In the genomic region with DNA sequence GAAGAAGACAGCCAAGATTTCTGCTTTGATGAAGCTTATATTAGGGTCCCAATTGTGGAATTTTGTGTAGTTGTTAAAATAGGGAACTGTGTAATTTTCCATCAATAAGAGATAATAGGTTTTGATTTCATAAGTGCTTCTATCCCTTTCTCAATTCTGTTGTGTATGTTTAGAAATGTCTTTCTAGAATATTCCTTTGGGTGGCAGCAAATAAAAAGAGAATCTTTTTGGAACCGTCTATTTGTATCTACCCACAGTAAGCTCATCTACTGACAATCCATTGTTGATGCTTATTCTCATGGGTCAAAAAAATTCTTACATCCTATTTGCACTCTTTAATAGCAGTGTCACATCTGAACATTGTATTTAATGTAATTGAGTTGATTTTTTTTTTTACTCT, we compare ENCODE assay signal across 10 cellular contexts.
A peak's percentile ranks its signal among the peaks of the same experiment; 100 is the strongest.
DNase-seq lines count a peak whose midpoint lies in the region; ATAC-seq and TF ChIP-seq lines count a peak whose summit lies in the region.
"Had no signal": no experiment of that assay in that cellular context is flagged by ENCODE, and none has a peak within 500 bp of the region (broad histone marks: within the 10 kb centered on the region; RNA-seq: fewer than 3 reads in every experiment).

No MANE protein-coding gene starts in this region.

- no peaks in the 10 kb centered on the region for H3F3A ChIP-seq in GM23338 (replicated peaks; ENCODE audit: low read depth)

- no peaks in the 10 kb centered on the region for H4K20me1 ChIP-seq in GM23338 (replicated peaks; ENCODE audit: insufficient read depth)

- DNase-seq in DMS53 (lab: John Stamatoyannopoulos, UW) (peak; percentile 50), GM23338 (ENCODE audit: low spot score) (peak; percentile 18), NCI-H2081 treated with DMSO at 0.1 percent for 48 hours (lab: John Stamatoyannopoulos, UW) (peak; percentile 17), globus pallidus (ENCODE audit: low spot score) (peak; percentile 74), heart right ventricle (no peak), aorta (no peak), esophagus squamous epithelium (lab: John Stamatoyannopoulos, UW) (no peak)
- no peak for DNase-seq in effector memory CD4-positive, alpha-beta T cell
- DNase-seq: immature natural killer cell had no signal

- H3K9me3 Mint-ChIP-seq in GM23338, result no peaks in the 10 kb centered on the region; the same call in 2 of the 3 replicates
- H3K9me3 Mint-ChIP-seq: immature natural killer cell had no signal

- TF ChIP-seq CTCF in GM23338 (conservative IDR thresholded peaks at IDR 0.05; ENCODE audit: low read depth in 2 of 2), result peak in 1 of 2 experiments; percentile 45; a peak in 3 of 4 replicates
- TF ChIP-seq CTCF in heart right ventricle (IDR thresholded peaks at IDR 0.05), result peak in 2 of 9 donors; percentile 26 to 27
- TF ChIP-seq CTCF in esophagus squamous epithelium (IDR thresholded peaks at IDR 0.05), result peak in 1 of 6 experiments; percentile 19

- H3K36me3 ChIP-seq in GM23338 (ENCODE audit: insufficient read depth) (no peaks in the 10 kb centered on the region; the same call in 1 of the 2 replicates), heart right ventricle (no peaks in the 10 kb centered on the region), aorta (ENCODE audit: control insufficient read depth in 1 of 2, insufficient read depth in 2 of 2, low read length in 1 of 2) (no peaks in the 10 kb centered on the region), esophagus squamous epithelium (no peaks in the 10 kb centered on the region)
- H3K36me3 ChIP-seq in effector memory CD4-positive, alpha-beta T cell (ENCODE audit: control insufficient read depth, insufficient read depth, low read length), result no peaks in the 10 kb centered on the region
- H3K36me3 ChIP-seq: breast epithelium had no signal

- no peaks in the 10 kb centered on the region for H3K27me3 Mint-ChIP-seq in GM23338 (ENCODE audit: insufficient read depth, low read depth, poor library complexity)

- H3K36me3 Mint-ChIP-seq in GM23338 (ENCODE audit: low read depth), result no peaks in the 10 kb centered on the region; the same call in 2 of the 3 replicates
- H3K36me3 Mint-ChIP-seq: immature natural killer cell had no signal

- H2AFZ ChIP-seq in GM23338, result no peak overlapping the region

- intact Hi-C loops in heart right ventricle (cut with DNase I), result loop anchor here in 8 of 10 donors (5.0 to 10.0 kb wide), 6 partner anchors 119 to 1179 kb away; no protein-coding TSS in a partner anchor
- intact Hi-C loops in aorta (cut with DNase I), result loop anchor here in 1 of 2 donors (10.0 kb wide), 1 partner anchor 1189 kb away; no protein-coding TSS in a partner anchor
- intact Hi-C loops in esophagus squamous epithelium (cut with DNase I), result loop anchor here (10.0 kb wide), 1 partner anchor 1189 kb away; no protein-coding TSS in a partner anchor

- no peak overlapping the region for H3K27ac Mint-ChIP-seq in GM23338
- H3K27ac Mint-ChIP-seq: immature natural killer cell had no signal

- no peak for TF ChIP-seq POLR2A in esophagus squamous epithelium (IDR thresholded peaks at IDR 0.05)

- H3K79me2 ChIP-seq in GM23338 (replicated peaks; ENCODE audit: insufficient read depth), result no peaks in the 10 kb centered on the region

- no peaks in the 10 kb centered on the region for H3K4me1 ChIP-seq in GM23338 (ENCODE audit: insufficient read depth)
- H3K4me1 ChIP-seq in heart right ventricle, result peaks cover 0 to 42% (median 8%) of the 10 kb centered on the region in 9 donors
- H3K4me1 ChIP-seq in aorta (ENCODE audit: control insufficient read depth in 1 of 2, insufficient read depth in 2 of 2, low read length in 2 of 2), result no peaks in the 10 kb centered on the region
- peaks cover 0 to 3% (median 0%) of the 10 kb centered on the region in 3 donors for H3K4me1 ChIP-seq in esophagus squamous epithelium
- peaks cover 19% of the 10 kb centered on the region for H3K4me1 ChIP-seq in effector memory CD4-positive, alpha-beta T cell (ENCODE audit: control insufficient read depth, insufficient read depth, low read length, poor library complexity, severe bottlenecking)
- H3K4me1 ChIP-seq: breast epithelium had no signal

- WGBS in heart right ventricle, 2 donors, result 9 to 11% methylated on average over 1 of the region's 1 CpG
- WGBS in aorta, 2 donors, result 10 to 11% methylated on average over 1 of the region's 1 CpG
- 3 to 7% methylated on average over 1 of the region's 1 CpG for WGBS in esophagus squamous epithelium, 2 donors

- ATAC-seq in GM23338 (no peak), heart right ventricle (no peak), aorta (ENCODE audit: low FRiP score) (no peak)

- H3K4me1 Mint-ChIP-seq in GM23338, result no peaks in the 10 kb centered on the region

- no peaks in the 10 kb centered on the region for H3K9me2 ChIP-seq in GM23338 (ENCODE audit: insufficient read depth)

- H3K27ac ChIP-seq in GM23338 (ENCODE audit: low read depth) (no peak overlapping the region), heart right ventricle (no peak overlapping the region), aorta (ENCODE audit: low read depth in 1 of 2, low read length in 2 of 2) (no peak overlapping the region), esophagus squamous epithelium (no peak overlapping the region)
- no peak overlapping the region for H3K27ac ChIP-seq in effector memory CD4-positive, alpha-beta T cell (ENCODE audit: insufficient read depth, low read length, poor library complexity, severe bottlenecking)
- H3K27ac ChIP-seq: breast epithelium had no signal

- H3K4me2 ChIP-seq in GM23338, result no peak overlapping the region

- no peak overlapping the region for H3K4me3 ChIP-seq in GM23338
- no peak overlapping the region for H3K4me3 ChIP-seq in heart right ventricle
- H3K4me3 ChIP-seq in aorta (ENCODE audit: low read length in 2 of 2), result no peak overlapping the region
- H3K4me3 ChIP-seq in esophagus squamous epithelium, result no peak overlapping the region
- no peak overlapping the region for H3K4me3 ChIP-seq in effector memory CD4-positive, alpha-beta T cell (ENCODE audit: insufficient read depth, low read depth, low read length, poor library complexity, severe bottlenecking)
- H3K4me3 ChIP-seq: breast epithelium had no signal

- no peak overlapping the region for H3K4me3 Mint-ChIP-seq in GM23338
- H3K4me3 Mint-ChIP-seq: immature natural killer cell had no signal

- H3K27me3 ChIP-seq in GM23338 (ENCODE audit: insufficient read depth), result no peaks in the 10 kb centered on the region
- H3K27me3 ChIP-seq in heart right ventricle, result peaks cover 0 to 2% (median 0%) of the 10 kb centered on the region in 7 donors
- peaks cover 0 to 2% of the 10 kb centered on the region in 2 donors for H3K27me3 ChIP-seq in aorta (ENCODE audit: control insufficient read depth in 1 of 2, insufficient read depth in 2 of 2, low read length in 1 of 2)
- H3K27me3 ChIP-seq in esophagus squamous epithelium, result no peaks in the 10 kb centered on the region
- no peaks in the 10 kb centered on the region for H3K27me3 ChIP-seq in effector memory CD4-positive, alpha-beta T cell (replicated peaks; ENCODE audit: control insufficient read depth, insufficient read depth, low read length, poor library complexity, severe bottlenecking)
- H3K27me3 ChIP-seq: breast epithelium had no signal

- H3K9me3 ChIP-seq in heart right ventricle, result peaks cover 0 to 11% (median 0%) of the 10 kb centered on the region in 11 donors
- no peaks in the 10 kb centered on the region for H3K9me3 ChIP-seq in aorta (ENCODE audit: control insufficient read depth, low read length)
- H3K9me3 ChIP-seq in esophagus squamous epithelium, result no peaks in the 10 kb centered on the region
- H3K9me3 ChIP-seq in effector memory CD4-positive, alpha-beta T cell (ENCODE audit: control insufficient read depth, low read length), result peaks cover 3% of the 10 kb centered on the region
- H3K9me3 ChIP-seq: breast epithelium had no signal

TF ChIP-seq in GM23338, 12 proteins besides CTCF, POLR2A, EP300 and RAD21 (continues in another document):
- TF ChIP-seq ZNF331 (CRISPR knock-in tag; IDR thresholded peaks at IDR 0.05; ENCODE audit: low read depth), result no peak
- TF ChIP-seq NANOG (IDR thresholded peaks at IDR 0.05; ENCODE audit: borderline replicate concordance), result no peak

Comparison
In these comparisons a context has a peak if more than half of its experiments do, and no peak if none do; other contexts are left out.
1. DNase-seq: peak in DMS53 (single experiment), GM23338 (single experiment), NCI-H2081 treated with DMSO at 0.1 percent for 48 hours (single experiment) and globus pallidus (single experiment); none in heart right ventricle (0 of 2), aorta (0 of 2), esophagus squamous epithelium (single experiment) and effector memory CD4-positive, alpha-beta T cell (0 of 3).